ENCODE assay signal across 5 cellular contexts in the genomic region with DNA sequence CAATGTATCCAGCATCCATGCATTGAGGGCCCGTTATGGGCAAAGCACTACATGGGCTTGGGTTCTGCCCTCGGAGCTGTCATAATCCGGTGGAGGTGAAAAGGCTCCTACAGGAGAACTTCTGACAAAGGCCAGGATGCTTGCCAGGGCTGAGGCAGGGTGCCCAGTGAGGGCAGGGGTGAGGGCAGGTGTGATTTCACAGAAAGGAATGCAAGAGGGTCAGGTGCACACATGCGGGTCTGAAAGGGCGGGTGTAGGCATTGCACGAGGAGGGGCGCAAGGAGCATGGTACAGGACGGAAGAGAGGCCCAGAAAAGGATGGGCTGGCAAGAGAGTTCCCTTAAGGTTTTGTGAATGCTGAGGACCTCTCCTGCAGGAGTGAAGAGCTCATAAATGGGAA.
"Had no signal": no experiment of that assay in that cellular context is flagged by ENCODE, and none has a peak within 500 bp of the region (broad histone marks: within the 10 kb centered on the region; RNA-seq: fewer than 3 reads in every experiment).

No MANE protein-coding gene starts in this region.

- H3K4me3 ChIP-seq: GM23248 had no signal

- H3K27ac ChIP-seq: GM23248 had no signal

- DNase-seq: GM23248, GOT3, H9, HCEC 1CT, IMR-90 had no signal
